ENCODE assay signal across 1 cellular context in genomic region chrX:107970073-107970472, GRCh38.
TF ChIP-seq lines count a peak whose summit lies in the region.

No MANE protein-coding gene starts in this region.

TF ChIP-seq in GM23338, 12 proteins besides CTCF, POLR2A, EP300 and RAD21:
- TF ChIP-seq ZNF462 (CRISPR knock-in tag; IDR thresholded peaks at IDR 0.05) (no peak), ZNF114 (CRISPR knock-in tag; IDR thresholded peaks at IDR 0.05) (no peak), EZH2phosphoT487 (IDR thresholded peaks at IDR 0.05; ENCODE audit: unreplicated experiment) (no peak), STAT1 (IDR thresholded peaks at IDR 0.05; ENCODE audit: unreplicated experiment) (no peak), CREB1 (CRISPR knock-in tag; IDR thresholded peaks at IDR 0.05; ENCODE audit: low read depth) (no peak), JUNB (IDR thresholded peaks at IDR 0.05; ENCODE audit: unreplicated experiment) (no peak), NANOG (IDR thresholded peaks at IDR 0.05; ENCODE audit: borderline replicate concordance) (no peak), REST (IDR thresholded peaks at IDR 0.05; ENCODE audit: unreplicated experiment) (no peak), EZH2 (IDR thresholded peaks at IDR 0.05; ENCODE audit: low read depth, unreplicated experiment) (no peak), POLR2AphosphoS5 (IDR thresholded peaks at IDR 0.05; ENCODE audit: low read depth) (no peak), ZNF331 (CRISPR knock-in tag; IDR thresholded peaks at IDR 0.05; ENCODE audit: low read depth) (no peak)
- TF ChIP-seq, protein P1, sequence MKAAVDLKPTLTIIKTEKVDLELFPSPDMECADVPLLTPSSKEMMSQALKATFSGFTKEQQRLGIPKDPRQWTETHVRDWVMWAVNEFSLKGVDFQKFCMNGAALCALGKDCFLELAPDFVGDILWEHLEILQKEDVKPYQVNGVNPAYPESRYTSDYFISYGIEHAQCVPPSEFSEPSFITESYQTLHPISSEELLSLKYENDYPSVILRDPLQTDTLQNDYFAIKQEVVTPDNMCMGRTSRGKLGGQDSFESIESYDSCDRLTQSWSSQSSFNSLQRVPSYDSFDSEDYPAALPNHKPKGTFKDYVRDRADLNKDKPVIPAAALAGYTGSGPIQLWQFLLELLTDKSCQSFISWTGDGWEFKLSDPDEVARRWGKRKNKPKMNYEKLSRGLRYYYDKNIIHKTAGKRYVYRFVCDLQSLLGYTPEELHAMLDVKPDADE (IDR thresholded peaks at IDR 0.05), result no peak
